ENCODE assay signal across 8 cellular contexts in the genomic region with DNA sequence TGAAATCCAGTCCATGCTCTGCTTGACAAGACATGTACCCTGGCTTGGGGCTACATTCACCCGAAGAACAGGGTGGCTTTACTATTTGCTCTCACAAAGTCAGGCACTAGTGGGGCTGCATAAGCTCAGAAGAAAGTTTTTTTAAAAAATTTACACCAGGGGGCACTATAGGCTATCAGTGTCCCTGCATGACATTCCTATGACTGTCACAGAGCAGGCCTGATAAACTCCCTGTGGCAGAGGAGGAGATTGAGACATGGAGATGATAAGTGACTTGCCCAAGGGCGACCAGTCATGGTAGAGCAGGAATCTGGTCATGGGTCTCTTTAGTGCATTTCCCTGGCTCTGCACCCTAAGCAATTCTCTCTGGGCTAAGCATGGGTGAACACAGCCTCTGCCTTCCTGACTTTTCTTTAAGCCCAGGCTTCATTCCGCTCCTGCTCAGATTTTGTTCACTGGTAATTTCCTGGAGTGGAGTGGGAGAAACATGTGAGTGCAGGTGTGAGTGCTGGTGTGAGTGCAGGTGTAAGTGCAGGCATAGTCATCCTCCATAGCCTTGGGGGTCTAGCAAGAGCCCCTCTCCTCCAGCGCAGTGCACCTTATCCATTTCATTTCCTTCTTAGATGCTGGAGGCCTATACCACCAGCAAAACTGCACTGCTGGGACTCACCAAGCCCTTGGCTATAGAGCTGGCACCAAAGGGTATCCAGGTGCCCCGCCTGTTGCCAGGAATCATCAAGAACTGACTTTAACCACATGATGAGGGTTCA.
DNase-seq lines count a peak whose midpoint lies in the region; ATAC-seq and TF ChIP-seq lines count a peak whose summit lies in the region.

No MANE protein-coding gene starts in this region.

- H2AFZ ChIP-seq in MM.1S (ENCODE audit: low read length) = no peak overlapping the region

- H3K27me3 ChIP-seq in MM.1S (replicated peaks; ENCODE audit: insufficient read depth, low read length) = no peaks in the 10 kb centered on the region
- no peaks in the 10 kb centered on the region for H3K27me3 ChIP-seq in uterus

- H3K4me2 ChIP-seq in MM.1S (ENCODE audit: low read depth, low read length) = no peak overlapping the region

- H3F3A ChIP-seq in MM.1S (ENCODE audit: insufficient read depth, low read length) = no peaks in the 10 kb centered on the region

- no peak overlapping the region for H3K9ac ChIP-seq in MM.1S (ENCODE audit: low read length)

- no peak for ATAC-seq in GM19351 (IDR thresholded peaks at IDR 0.05; ENCODE audit: unreplicated experiment)

- H3K9me3 Mint-ChIP-seq in T-helper 2 cell treated with Interferon-gamma antibody and Interleukin-4, amounts not matched to agents 5 μg/mL and 100 μg/mL, for 36 hours = no peaks in the 10 kb centered on the region

- H4K20me1 ChIP-seq in MM.1S (ENCODE audit: insufficient read depth, low read length) = no peaks in the 10 kb centered on the region

- no peak for TF ChIP-seq POLR2A in uterus (IDR thresholded peaks at IDR 0.05)

- no peaks in the 10 kb centered on the region for H3K27me3 Mint-ChIP-seq in T-helper 2 cell treated with Interferon-gamma antibody and Interleukin-4, amounts not matched to agents 5 μg/mL and 100 μg/mL, for 36 hours (ENCODE audit: low read depth)

- no peaks in the 10 kb centered on the region for H3K4me1 Mint-ChIP-seq in T-helper 2 cell treated with Interferon-gamma antibody and Interleukin-4, amounts not matched to agents 5 μg/mL and 100 μg/mL, for 36 hours (ENCODE audit: low read depth)

- H3K79me2 ChIP-seq in MM.1S (ENCODE audit: low read length) = no peaks in the 10 kb centered on the region

- in situ Hi-C loops in astrocyte of the spinal cord (cut with HindIII; ENCODE audit: low sequenced_read_pairs) = loop anchor here (10.0 kb wide), 1 partner anchor 103 kb away; no protein-coding TSS in a partner anchor

- H3K4me1 ChIP-seq in MM.1S (ENCODE audit: low read length) = no peaks in the 10 kb centered on the region
- no peaks in the 10 kb centered on the region for H3K4me1 ChIP-seq in uterus

- no peaks in the 10 kb centered on the region for H3K36me3 ChIP-seq in MM.1S (replicated peaks; ENCODE audit: insufficient read depth, low read length)
- H3K36me3 ChIP-seq in uterus = no peaks in the 10 kb centered on the region

- no peak overlapping the region for H3K27ac ChIP-seq in MM.1S (ENCODE audit: low read length)
- H3K27ac ChIP-seq in uterus = no peak overlapping the region

- no peak overlapping the region for H3K4me3 Mint-ChIP-seq in T-helper 2 cell treated with Interferon-gamma antibody and Interleukin-4, amounts not matched to agents 5 μg/mL and 100 μg/mL, for 36 hours

- no peak for TF ChIP-seq CTCF in MM.1S (IDR thresholded peaks at IDR 0.05; ENCODE audit: low read length)
- peak; percentile 24 for TF ChIP-seq CTCF in astrocyte of the spinal cord (IDR thresholded peaks at IDR 0.05; ENCODE audit: low read depth, low read length)
- TF ChIP-seq CTCF in uterus (IDR thresholded peaks at IDR 0.05) = no peak

- DNase-seq in SIG-M5 treated with dmso at 0.1 percent for 504 hours (lab: John Stamatoyannopoulos, UW; ENCODE audit: unreplicated experiment) (peak; percentile 56), SIG-M5 (lab: John Stamatoyannopoulos, UW) (no peak), MM.1S (peak; percentile 12), astrocyte of the spinal cord (ENCODE audit: low read depth, low spot score) (peak; percentile 24), left kidney (ENCODE audit: low read depth, low spot score) (peak; percentile 75), uterus (no peak)
- DNase-seq in T-helper 2 cell treated with Interferon-gamma antibody and Interleukin-4, amounts not matched to agents 5 μg/mL and 100 μg/mL, for 36 hours (ENCODE audit: low spot score) = no peak

- intact Hi-C loops in uterus (cut with DNase I; ENCODE audit: low total_unique reads) = no loop called here

- H3K9me3 ChIP-seq in MM.1S (replicated peaks; ENCODE audit: insufficient read depth, low read length) (no peaks in the 10 kb centered on the region), uterus (no peaks in the 10 kb centered on the region)

- no peaks in the 10 kb centered on the region for H3K36me3 Mint-ChIP-seq in T-helper 2 cell treated with Interferon-gamma antibody and Interleukin-4, amounts not matched to agents 5 μg/mL and 100 μg/mL, for 36 hours (ENCODE audit: low read depth)

- no peaks in the 10 kb centered on the region for H3K9me2 ChIP-seq in MM.1S (replicated peaks; ENCODE audit: insufficient read depth, low read length)

- H3K27ac Mint-ChIP-seq in T-helper 2 cell treated with Interferon-gamma antibody and Interleukin-4, amounts not matched to agents 5 μg/mL and 100 μg/mL, for 36 hours = no peak overlapping the region

- H3K4me3 ChIP-seq in MM.1S (ENCODE audit: low read length) = no peak overlapping the region
- H3K4me3 ChIP-seq in astrocyte of the spinal cord (ENCODE audit: low read depth, low read length) = no peak overlapping the region
- no peak overlapping the region for H3K4me3 ChIP-seq in uterus

Comparison
In these comparisons a context has a peak if more than half of its experiments do, and no peak if none do; other contexts are left out.
1. DNase-seq: peak in SIG-M5 treated with dmso at 0.1 percent for 504 hours (single experiment), MM.1S (single experiment), astrocyte of the spinal cord (single experiment) and left kidney (single experiment); none in SIG-M5 (single experiment), T-helper 2 cell treated with Interferon-gamma antibody and Interleukin-4, amounts not matched to agents 5 μg/mL and 100 μg/mL, for 36 hours (single experiment) and uterus (0 of 2).